In the genomic region with DNA sequence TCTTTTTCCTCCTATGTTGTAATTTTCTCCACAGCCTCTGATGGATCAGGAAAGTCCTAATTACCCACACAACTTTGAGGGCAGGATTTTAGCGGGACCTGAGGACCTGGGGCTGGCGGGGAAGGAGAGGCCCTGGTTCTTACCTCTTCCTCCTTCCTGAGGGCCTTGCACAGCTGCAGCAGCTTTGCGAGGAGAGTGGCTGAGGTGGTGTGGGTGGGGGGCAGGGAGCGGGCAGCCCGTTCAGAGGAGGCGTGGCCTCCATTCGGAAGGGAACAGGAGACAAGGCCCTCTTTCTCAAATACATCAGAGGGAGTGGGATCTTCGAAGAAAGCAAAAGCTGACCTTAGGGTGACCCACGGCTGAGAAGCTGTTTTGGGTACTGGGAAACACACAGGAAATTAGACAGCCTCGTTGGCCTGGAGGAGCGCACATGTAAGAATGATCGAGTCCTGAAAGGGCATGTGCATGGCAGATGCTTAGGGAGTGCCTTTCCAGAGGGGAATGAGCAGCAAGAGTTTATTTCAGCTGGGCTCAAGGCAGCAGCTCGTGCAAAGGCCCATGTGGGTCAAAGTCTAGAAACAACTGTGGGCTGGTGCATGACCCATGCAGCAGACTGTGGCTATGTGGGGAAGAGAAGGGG, we compare ENCODE assay signal across 28 cellular contexts.
DNase-seq lines count a peak whose midpoint lies in the region; ATAC-seq, FAIRE-seq and TF ChIP-seq lines count a peak whose summit lies in the region.
"Had no signal": no experiment of that assay in that cellular context is flagged by ENCODE, and none has a peak within 500 bp of the region (broad histone marks: within the 10 kb centered on the region; RNA-seq: fewer than 3 reads in every experiment).

No MANE protein-coding gene starts in this region.

- peaks cover 14% of the 10 kb centered on the region; the same call in 2 of the 3 replicates for H3K4me1 Mint-ChIP-seq in GM23338
- H3K4me1 Mint-ChIP-seq in WTC11 = peaks cover 26% of the 10 kb centered on the region
- peaks cover 50% of the 10 kb centered on the region for H3K4me1 Mint-ChIP-seq in nephron progenitor cell
- H3K4me1 Mint-ChIP-seq in glutamatergic neuron (ENCODE audit: low read depth, unreplicated experiment) = no peaks in the 10 kb centered on the region
- H3K4me1 Mint-ChIP-seq: central memory CD8-positive, alpha-beta T cell; natural killer cell; stimulated activated memory B cell treated with anti-CD40 and anti-IgM and Interleukin-4, amounts not matched to agents 10 μg/mL and 1 μg/mL and 100 μg/mL, for 72 hours had no signal

- no peak overlapping the region for H3K4me3 ChIP-seq in GM23338
- H3K4me3 ChIP-seq in H1 (ENCODE audit: extremely low read depth in 1 of 4, insufficient read depth in 2 of 4, low read depth in 3 of 4, low read length in 4 of 4) = no peak overlapping the region
- H3K4me3 ChIP-seq: heart right ventricle, lower lobe of right lung, mucosa of descending colon, ovary, upper lobe of right lung had no signal

- no peak overlapping the region for H4K91ac ChIP-seq in H1 (replicated peaks; ENCODE audit: insufficient read length, low read length)

- H3K9me2 ChIP-seq in GM23338 (ENCODE audit: insufficient read depth) = 0 out of 2 replicates have a peak, but pooled peaks cover 3% of the 10 kb centered on the region

- no peak for TF ChIP-seq RAD21 in H1 (IDR thresholded peaks at IDR 0.05 in 1 of 2, conservative IDR thresholded peaks at IDR 0.05 in 1 of 2; ENCODE audit: low read depth in 2 of 2, low read length in 2 of 2)

- H2BK12ac ChIP-seq in H1 (ENCODE audit: low read depth, low read length) = no peak overlapping the region

- no peak overlapping the region for H3K4ac ChIP-seq in H1 (replicated peaks; ENCODE audit: insufficient read length, low read depth, low read length)

- H3K79me2 ChIP-seq in GM23338 (replicated peaks; ENCODE audit: insufficient read depth) (no peaks in the 10 kb centered on the region), H1 (ENCODE audit: control insufficient read depth in 1 of 2, insufficient read depth in 2 of 2, low read length in 2 of 2) (no peaks in the 10 kb centered on the region)

- peak overlapping the region; percentile 43 for H2AFZ ChIP-seq in GM23338
- H2AFZ ChIP-seq in H1 (ENCODE audit: low read length) = no peak overlapping the region

- WGBS in H1 (ENCODE audit: extremely low coverage in 1 of 2, insufficient coverage in 1 of 2, insufficient read length in 1 of 2, insufficient replicate concordance in 2 of 2, low coverage in 1 of 2, low lambda C conversion rate in 2 of 2, missing lambda C conversion rate in 1 of 2), 2 experiments = 66% methylated on average over 11 of the region's 13 CpGs; no CpG with 5 or more reads in 1 of the 2 experiments

- H3K27ac ChIP-seq in GM23338 (ENCODE audit: low read depth) = no peak overlapping the region
- H3K27ac ChIP-seq in H1 (ENCODE audit: low read depth, low read length) = no peak overlapping the region
- H3K27ac ChIP-seq: C4-2B, heart right ventricle, lower lobe of right lung, ovary, upper lobe of right lung, WERI-Rb-1 had no signal

- H4K8ac ChIP-seq in H1 (ENCODE audit: extremely low read depth, insufficient read depth, low read length) = no peak overlapping the region

- no peaks in the 10 kb centered on the region for H3K9me3 ChIP-seq in H1 (ENCODE audit: insufficient read depth in 2 of 2, low read depth in 1 of 2, low read length in 1 of 2)
- H3K9me3 ChIP-seq: heart right ventricle, lower lobe of right lung, mucosa of descending colon, ovary, upper lobe of right lung had no signal

- no peak overlapping the region for H2BK20ac ChIP-seq in H1 (ENCODE audit: low read length)

- POLR2A ChIA-PET in WTC11 (lab: Charles Lee) = no interaction called here
- POLR2A ChIA-PET in H1 (lab: Charles Lee; ENCODE audit: partially characterized antibody) = no interaction called here

- no peaks in the 10 kb centered on the region for H3K27me3 ChIP-seq in GM23338 (ENCODE audit: insufficient read depth)
- H3K27me3 ChIP-seq in H1 (replicated peaks in 1 of 4; ENCODE audit: control insufficient read depth in 3 of 4, extremely low read depth in 1 of 4, insufficient read depth in 3 of 4, low read length in 3 of 4) = no peaks in the 10 kb centered on the region; a peak in 1 of 7 replicates
- H3K27me3 ChIP-seq: ovary, upper lobe of right lung had no signal

- no peak overlapping the region for H2BK5ac ChIP-seq in H1 (ENCODE audit: low read depth, low read length)

- H3K18ac ChIP-seq in H1 (ENCODE audit: extremely low read depth, low read length) = no peak overlapping the region

- no peaks in the 10 kb centered on the region for H4K20me1 ChIP-seq in GM23338 (replicated peaks; ENCODE audit: insufficient read depth)
- no peaks in the 10 kb centered on the region for H4K20me1 ChIP-seq in H1 (replicated peaks in 1 of 2; ENCODE audit: control insufficient read depth in 1 of 2, insufficient read depth in 2 of 2, low read length in 2 of 2)

- no peak overlapping the region for H3K14ac ChIP-seq in H1 (ENCODE audit: insufficient read length)

- no peak for FAIRE-seq in H1 (lab: Jason Lieb, UNC)

- H3K36me3 Mint-ChIP-seq in GM23338 (ENCODE audit: low read depth) (no peaks in the 10 kb centered on the region), WTC11 (no peaks in the 10 kb centered on the region), nephron progenitor cell (ENCODE audit: low read depth) (peaks cover 10% of the 10 kb centered on the region), glutamatergic neuron (ENCODE audit: unreplicated experiment) (no peaks in the 10 kb centered on the region)
- H3K36me3 Mint-ChIP-seq: natural killer cell; stimulated activated memory B cell treated with anti-CD40 and anti-IgM and Interleukin-4, amounts not matched to agents 10 μg/mL and 1 μg/mL and 100 μg/mL, for 72 hours; T-cell had no signal

- H3K9me3 Mint-ChIP-seq in GM23338 = no peaks in the 10 kb centered on the region
- H3K9me3 Mint-ChIP-seq in WTC11 = no peaks in the 10 kb centered on the region
- H3K9me3 Mint-ChIP-seq in nephron progenitor cell = no peaks in the 10 kb centered on the region
- no peaks in the 10 kb centered on the region for H3K9me3 Mint-ChIP-seq in glutamatergic neuron (ENCODE audit: unreplicated experiment)
- H3K9me3 Mint-ChIP-seq: central memory CD8-positive, alpha-beta T cell; natural killer cell; stimulated activated memory B cell treated with anti-CD40 and anti-IgM and Interleukin-4, amounts not matched to agents 10 μg/mL and 1 μg/mL and 100 μg/mL, for 72 hours; T-cell had no signal

- H4K5ac ChIP-seq in H1 (ENCODE audit: insufficient read length, low read depth, low read length) = no peak overlapping the region

- peak; percentile 40 for ATAC-seq in GM23338
- ATAC-seq in WTC11 = peak; percentile 42
- no peak for ATAC-seq in GM21367 (IDR thresholded peaks at IDR 0.05; ENCODE audit: unreplicated experiment)
- ATAC-seq: esophagus mucosa; HCT116; heart right ventricle; lower lobe of right lung; mucosa of descending colon; natural killer cell; stimulated activated memory B cell treated with anti-CD40 and anti-IgM and Interleukin-4, amounts not matched to agents 10 μg/mL and 1 μg/mL and 100 μg/mL, for 72 hours; T-cell; upper lobe of right lung had no signal

- H3K56ac ChIP-seq in H1 (replicated peaks; ENCODE audit: insufficient read length, low read depth, low read length) = no peak overlapping the region

- H3K27ac Mint-ChIP-seq in GM23338 = no peak overlapping the region
- no peak overlapping the region for H3K27ac Mint-ChIP-seq in WTC11
- peak overlapping the region; percentile 62 for H3K27ac Mint-ChIP-seq in nephron progenitor cell
- no peak overlapping the region for H3K27ac Mint-ChIP-seq in glutamatergic neuron (ENCODE audit: unreplicated experiment)
- H3K27ac Mint-ChIP-seq: natural killer cell; stimulated activated memory B cell treated with anti-CD40 and anti-IgM and Interleukin-4, amounts not matched to agents 10 μg/mL and 1 μg/mL and 100 μg/mL, for 72 hours; T-cell had no signal

- no peak overlapping the region for H3K4me2 ChIP-seq in GM23338
- no peak overlapping the region for H3K4me2 ChIP-seq in H1 (ENCODE audit: insufficient read depth in 1 of 2, low read depth in 2 of 2, low read length in 2 of 2)

- no peak overlapping the region for H2BK120ac ChIP-seq in H1 (replicated peaks; ENCODE audit: low read depth, low read length)

- H3K4me3 Mint-ChIP-seq in GM23338 (no peak overlapping the region), WTC11 (no peak overlapping the region), nephron progenitor cell (no peak overlapping the region), glutamatergic neuron (ENCODE audit: unreplicated experiment) (no peak overlapping the region)
- H3K4me3 Mint-ChIP-seq: central memory CD8-positive, alpha-beta T cell; natural killer cell; stimulated activated memory B cell treated with anti-CD40 and anti-IgM and Interleukin-4, amounts not matched to agents 10 μg/mL and 1 μg/mL and 100 μg/mL, for 72 hours; T-cell had no signal

- no peak overlapping the region for H3K9ac ChIP-seq in H1 (replicated peaks in 1 of 4; ENCODE audit: extremely low read depth in 1 of 4, low read depth in 3 of 4, low read length in 3 of 4)

- peak; percentile 17 for DNase-seq in GM23338 (ENCODE audit: low spot score)
- no peak for DNase-seq in WTC11 (ENCODE audit: low spot score)
- DNase-seq in H1 (ENCODE audit: low read depth in 1 of 2, low spot score in 2 of 2) = peak in 1 of 2 experiments; percentile 41
- peak; percentile 13 for DNase-seq in nephron progenitor cell
- no peak for DNase-seq in glutamatergic neuron
- no peak for DNase-seq in NCI-H1092 treated with DMSO at 0.1 percent for 48 hours (lab: John Stamatoyannopoulos, UW)
- DNase-seq: activated gamma-delta T cell treated with Interleukin-2 at 50 U/mL for 16 hours, dermis blood vessel endothelial cell, DMS79, foreskin melanocyte, GDM1, heart right ventricle, kidney glomerular epithelial cell, lower lobe of right lung, mucosa of descending colon, natural killer cell, NCI-H1436 treated with DMSO at 0.1 percent for 48 hours, NCI-H226, ovary, T-cell, upper lobe of right lung, WERI-Rb-1 had no signal

- TF ChIP-seq CTCF in GM23338 (conservative IDR thresholded peaks at IDR 0.05; ENCODE audit: low read depth in 2 of 2) (no peak), WTC11 (IDR thresholded peaks at IDR 0.05) (no peak), H1 (IDR thresholded peaks at IDR 0.05; ENCODE audit: control extremely low read depth in 1 of 3, insufficient read depth in 1 of 3, low read depth in 1 of 3, low read length in 3 of 3) (no peak), nephron progenitor cell (IDR thresholded peaks at IDR 0.05) (no peak), glutamatergic neuron (IDR thresholded peaks at IDR 0.05; ENCODE audit: partially characterized antibody, unreplicated experiment) (no peak)

- no peak for TF ChIP-seq POLR2A in H1 (IDR thresholded peaks at IDR 0.05; ENCODE audit: control extremely low read depth in 1 of 2, low read depth in 2 of 2, low read length in 2 of 2)

- H3K27me3 Mint-ChIP-seq in GM23338 (ENCODE audit: insufficient read depth, low read depth, poor library complexity) = peaks cover 2% of the 10 kb centered on the region
- H3K27me3 Mint-ChIP-seq in WTC11 (ENCODE audit: low read depth) = no peaks in the 10 kb centered on the region
- peaks cover 9% of the 10 kb centered on the region for H3K27me3 Mint-ChIP-seq in nephron progenitor cell (ENCODE audit: low read depth, poor library complexity)
- no peaks in the 10 kb centered on the region for H3K27me3 Mint-ChIP-seq in glutamatergic neuron (ENCODE audit: unreplicated experiment)

- CTCF ChIA-PET in WTC11 (lab: Charles Lee) (interaction anchor here (1.9 to 12.8 kb wide), 2 partner anchors 65 to 310 kb away, joined by 6 to 396 read pairs; no protein-coding TSS in a partner anchor), H1 (lab: Charles Lee; ENCODE audit: partially characterized antibody) (interaction anchor here (0.8 to 11.2 kb wide), 8 partner anchors 8 to 1028 kb away, joined by 3 to 144 read pairs (median 4); no protein-coding TSS in a partner anchor)

- no peak overlapping the region for H3K23ac ChIP-seq in H1 (ENCODE audit: insufficient read length)

- H2BK15ac ChIP-seq in H1 (ENCODE audit: low read length) = peak overlapping the region; percentile 46; the same call in 1 of the 2 replicates

- no peak for TF ChIP-seq EP300 in H1 (IDR thresholded peaks at IDR 0.05; ENCODE audit: borderline replicate concordance in 1 of 2, low read depth in 2 of 2, low read length in 2 of 2)

- H3K79me1 ChIP-seq in H1 (ENCODE audit: low read depth, low read length) = no peaks in the 10 kb centered on the region

- H3K36me3 ChIP-seq in GM23338 (ENCODE audit: insufficient read depth) (no peaks in the 10 kb centered on the region), H1 (ENCODE audit: control insufficient read depth in 2 of 4, insufficient read depth in 4 of 4, low read length in 3 of 4) (no peaks in the 10 kb centered on the region; a peak in 1 of 8 replicates)
- H3K36me3 ChIP-seq: heart right ventricle, lower lobe of right lung, ovary, upper lobe of right lung, WERI-Rb-1 had no signal

- H2AK5ac ChIP-seq in H1 (ENCODE audit: low read depth, low read length) = no peak overlapping the region

- no peaks in the 10 kb centered on the region for H3K23me2 ChIP-seq in H1 (ENCODE audit: low read depth, low read length)

- H3K4me1 ChIP-seq in GM23338 (ENCODE audit: insufficient read depth) (no peaks in the 10 kb centered on the region; the same call in 1 of the 2 replicates), H1 (replicated peaks in 1 of 4; ENCODE audit: control insufficient read depth in 3 of 4, insufficient read depth in 4 of 4, low read length in 3 of 4) (peaks cover 0 to 2% (median 0%) of the 10 kb centered on the region in 4 experiments; a peak in 1 of 7 replicates)
- H3K4me1 ChIP-seq: heart right ventricle, lower lobe of right lung, upper lobe of right lung had no signal

- H3F3A ChIP-seq in GM23338 (replicated peaks; ENCODE audit: low read depth) = no peaks in the 10 kb centered on the region

Comparison
In these comparisons a context has a peak if more than half of its experiments do, and no peak if none do; other contexts are left out.
1. DNase-seq: peak in GM23338 (single experiment) and nephron progenitor cell (single experiment); none in WTC11 (single experiment), glutamatergic neuron (single experiment) and NCI-H1092 treated with DMSO at 0.1 percent for 48 hours (single experiment).